33 cellular contexts compared by ENCODE assay signal in genomic region chr11:32562839-32563599, GRCh38. TPM values are rescaled to one million over a fixed set of nuclear protein-coding genes. Genes with fewer than 3 reads are reported as not detected.
DNase-seq lines count a peak whose midpoint lies in the region; ATAC-seq, FAIRE-seq and TF ChIP-seq lines count a peak whose summit lies in the region.
"Had no signal": no experiment of that assay in that cellular context is flagged by ENCODE, and none has a peak within 500 bp of the region (broad histone marks: within the 10 kb centered on the region; RNA-seq: fewer than 3 reads in every experiment).

No MANE protein-coding gene starts in this region.

- peaks cover 31% of the 10 kb centered on the region for H3K4me1 Mint-ChIP-seq in nephron progenitor cell

- peak overlapping the region in 10 of 11 experiments; percentile 6 to 52 (median 28); a peak in 16 of 22 replicates for H3K4me2 ChIP-seq in BLaER1 treated with 17β-estradiol and CSF1 and Interleukin-3, amounts not matched to agents 10 nM and 100 nM
- H3K4me2 ChIP-seq in SK-N-SH = no peak overlapping the region
- H3K4me2 ChIP-seq: A549 had no signal

- H3K36me3 Mint-ChIP-seq in nephron progenitor cell (ENCODE audit: low read depth) = no peaks in the 10 kb centered on the region

- H3K4me1 ChIP-seq in BLaER1 treated with 17β-estradiol and CSF1 and Interleukin-3, amounts not matched to agents 10 nM and 100 nM = peaks cover 0 to 14% (median 13%) of the 10 kb centered on the region in 10 experiments; a peak in 13 of 20 replicates
- H3K4me1 ChIP-seq in SJCRH30 (no peaks in the 10 kb centered on the region), SK-N-SH (ENCODE audit: control insufficient read depth in 1 of 2, insufficient read depth in 2 of 2, low read depth in 1 of 2, low read length in 1 of 2) (no peaks in the 10 kb centered on the region), small intestine (ENCODE audit: control insufficient read depth in 2 of 2, insufficient read depth in 1 of 2, low read depth in 1 of 2, low read length in 1 of 2) (no peaks in the 10 kb centered on the region)
- H3K4me1 ChIP-seq: A549, transverse colon had no signal

- no peak for ATAC-seq in GM18907 (IDR thresholded peaks at IDR 0.05; ENCODE audit: unreplicated experiment)
- ATAC-seq: A549, HCT116, PC-3 had no signal

- H3K27me3 Mint-ChIP-seq in nephron progenitor cell (ENCODE audit: low read depth, poor library complexity) = peaks cover 4% of the 10 kb centered on the region
- H3K27me3 Mint-ChIP-seq: activated B cell treated with CpG ODN at 0.5 μM for 24 hours had no signal

- no peak for TF ChIP-seq EP300 in SK-N-SH (IDR thresholded peaks at IDR 0.05; ENCODE audit: borderline replicate concordance in 1 of 2, low read depth in 1 of 2, low read length in 1 of 2)

- TF ChIP-seq RAD21 in SK-N-SH (IDR thresholded peaks at IDR 0.05; ENCODE audit: low read length) = no peak

- H3K36me3 ChIP-seq in BLaER1 treated with 17β-estradiol and CSF1 and Interleukin-3, amounts not matched to agents 10 nM and 100 nM = no peaks in the 10 kb centered on the region
- H3K36me3 ChIP-seq in SJCRH30 (no peaks in the 10 kb centered on the region), SK-N-SH (replicated peaks in 1 of 2; ENCODE audit: control insufficient read depth in 1 of 2, insufficient read depth in 2 of 2, low read length in 1 of 2) (no peaks in the 10 kb centered on the region), small intestine (ENCODE audit: control insufficient read depth in 2 of 2, insufficient read depth in 2 of 2, low read length in 2 of 2) (no peaks in the 10 kb centered on the region)
- H3K36me3 ChIP-seq: brain microvascular endothelial cell, spleen, transverse colon had no signal

- POLR2A ChIA-PET in SK-N-SH (lab: Yijun Ruan, JAX) = no interaction called here

- no peaks in the 10 kb centered on the region for H3F3A ChIP-seq in SK-N-SH (replicated peaks; ENCODE audit: insufficient read depth)

- no peak overlapping the region for H3K27ac ChIP-seq in BLaER1 treated with 17β-estradiol and CSF1 and Interleukin-3, amounts not matched to agents 10 nM and 100 nM
- H3K27ac ChIP-seq in SJCRH30 = no peak overlapping the region
- H3K27ac ChIP-seq in SK-N-SH (ENCODE audit: low read depth in 2 of 2, low read length in 1 of 2) = no peak overlapping the region
- no peak overlapping the region for H3K27ac ChIP-seq in small intestine (ENCODE audit: low read depth in 1 of 2, low read length in 1 of 2)
- H3K27ac ChIP-seq: A549, brain microvascular endothelial cell, HL-60, transverse colon had no signal

- WGBS in SK-N-SH (ENCODE audit: low lambda C conversion rate) = 72% methylated on average over 10 of the region's 10 CpGs
- WGBS in small intestine, 3 donors = 62 to 83% (median 78%) methylated on average over 10 of the region's 10 CpGs

- CTCF ChIA-PET in SK-N-SH (lab: Yijun Ruan, JAX) = no interaction called here

- DNase-seq in NCI-H187 treated with DMSO at 0.1 percent for 48 hours (lab: John Stamatoyannopoulos, UW) = peak; percentile 40
- peak; percentile 42 for DNase-seq in fibroblast of pulmonary artery (ENCODE audit: low read depth)
- DNase-seq in nephron progenitor cell = peak; percentile 33
- no peak for DNase-seq in SJCRH30
- DNase-seq in SK-N-SH = no peak
- DNase-seq in small intestine = no peak
- DNase-seq: activated B cell treated with CpG ODN at 0.5 μM for 24 hours; activated CD4-positive, alpha-beta T cell treated with anti-CD3 and anti-CD28 coated beads, Interleukin-2, amount 50 U/mL, for 1 hour; activated T-cell treated with anti-CD3 and anti-CD28 coated beads, Interleukin-2, amount 50 U/mL, for 48 hours; brain microvascular endothelial cell; DMS153; effector CD4-positive, alpha-beta T cell; erythroblast; hippocampal formation; Karpas-422; left ventricle myocardium superior; NCI-H146; NCI-H2171; NCI-H510A treated with DMSO at 0.1 percent for 48 hours; PC-3; Right ventricle myocardium superior; spleen; T1000; transverse colon had no signal

- H3K4me3 ChIP-seq in BLaER1 treated with 17β-estradiol and CSF1 and Interleukin-3, amounts not matched to agents 10 nM and 100 nM = no peak overlapping the region
- no peak overlapping the region for H3K4me3 ChIP-seq in fibroblast of pulmonary artery (replicated peaks; ENCODE audit: low read depth, low read length)
- no peak overlapping the region for H3K4me3 ChIP-seq in SJCRH30
- H3K4me3 ChIP-seq in SK-N-SH (ENCODE audit: low read depth in 2 of 2, low read length in 1 of 2) = no peak overlapping the region
- no peak overlapping the region for H3K4me3 ChIP-seq in small intestine (ENCODE audit: low read depth in 1 of 2, low read length in 2 of 2)
- H3K4me3 ChIP-seq: A549, spleen, transverse colon had no signal

- H3K27ac Mint-ChIP-seq in nephron progenitor cell = peak overlapping the region; percentile 93
- H3K27ac Mint-ChIP-seq: activated B cell treated with CpG ODN at 0.5 μM for 24 hours, B cell had no signal

- no peaks in the 10 kb centered on the region for H3K9me3 ChIP-seq in BLaER1 treated with 17β-estradiol and CSF1 and Interleukin-3, amounts not matched to agents 10 nM and 100 nM (replicated peaks in 1 of 11)
- H3K9me3 ChIP-seq in SJCRH30 (replicated peaks) (no peaks in the 10 kb centered on the region), SK-N-SH (no peaks in the 10 kb centered on the region), small intestine (ENCODE audit: control insufficient read depth, low read depth) (no peaks in the 10 kb centered on the region)
- H3K9me3 ChIP-seq: A549, spleen, transverse colon had no signal

- no peak for FAIRE-seq in small intestine (lab: Jason Lieb, UNC)
- FAIRE-seq: A549, colon, frontal cortex, GM18507 had no signal

- no peaks in the 10 kb centered on the region for H3K9me2 ChIP-seq in SK-N-SH

- no peaks in the 10 kb centered on the region for H3K27me3 ChIP-seq in BLaER1 treated with 17β-estradiol and CSF1 and Interleukin-3, amounts not matched to agents 10 nM and 100 nM
- H3K27me3 ChIP-seq in SJCRH30 = no peaks in the 10 kb centered on the region
- no peaks in the 10 kb centered on the region; the same call in 1 of the 2 replicates for H3K27me3 ChIP-seq in SK-N-SH (ENCODE audit: insufficient read depth)
- H3K27me3 ChIP-seq in small intestine (ENCODE audit: control insufficient read depth in 2 of 2, insufficient read depth in 2 of 2, low read length in 2 of 2) = peaks cover 0 to 2% of the 10 kb centered on the region in 2 donors
- H3K27me3 ChIP-seq: brain microvascular endothelial cell, spleen, transverse colon had no signal

- TF ChIP-seq CTCF in fibroblast of pulmonary artery (IDR thresholded peaks at IDR 0.05; ENCODE audit: low read length, missing control alignments) (no peak), nephron progenitor cell (IDR thresholded peaks at IDR 0.05) (no peak), SK-N-SH (IDR thresholded peaks at IDR 0.05) (no peak)

- no peaks in the 10 kb centered on the region for H4K20me1 ChIP-seq in BLaER1 treated with 17β-estradiol and CSF1 and Interleukin-3, amounts not matched to agents 10 nM and 100 nM
- H4K20me1 ChIP-seq in SK-N-SH (ENCODE audit: insufficient read depth) = no peaks in the 10 kb centered on the region

- peak overlapping the region; percentile 5 for H3K4me3 Mint-ChIP-seq in nephron progenitor cell
- H3K4me3 Mint-ChIP-seq: activated B cell treated with CpG ODN at 0.5 μM for 24 hours, B cell had no signal

- H3K79me2 ChIP-seq in SK-N-SH (ENCODE audit: insufficient read depth) = no peaks in the 10 kb centered on the region

- no peak overlapping the region for H3K9ac ChIP-seq in BLaER1 treated with 17β-estradiol and CSF1 and Interleukin-3, amounts not matched to agents 10 nM and 100 nM
- H3K9ac ChIP-seq in SK-N-SH = no peak overlapping the region

- H2AFZ ChIP-seq in SK-N-SH (ENCODE audit: low read depth) = no peak overlapping the region

- H3K9me3 Mint-ChIP-seq in nephron progenitor cell = peaks cover 4% of the 10 kb centered on the region
- H3K9me3 Mint-ChIP-seq: activated B cell treated with CpG ODN at 0.5 μM for 24 hours had no signal

TF ChIP-seq in SK-N-SH, 30 proteins besides CTCF, POLR2A, EP300 and RAD21:
- TF ChIP-seq IRF3 (IDR thresholded peaks at IDR 0.05; ENCODE audit: low read depth, low read length) = no peak
- no peak for TF ChIP-seq FOSL2 (IDR thresholded peaks at IDR 0.05; ENCODE audit: borderline replicate concordance, low read depth)
- no peak for TF ChIP-seq CHD2 (IDR thresholded peaks at IDR 0.05; ENCODE audit: low read length, partially characterized antibody)
- no peak for TF ChIP-seq RCOR1 (IDR thresholded peaks at IDR 0.05; ENCODE audit: low read length)
- no peak for TF ChIP-seq NRF1 (IDR thresholded peaks at IDR 0.05; ENCODE audit: low read depth, low read length)
- TF ChIP-seq POLR2AphosphoS5 (IDR thresholded peaks at IDR 0.05; ENCODE audit: low read depth, low read length) = no peak
- TF ChIP-seq FOXM1 (IDR thresholded peaks at IDR 0.05; ENCODE audit: low read depth) = no peak
- no peak for TF ChIP-seq USF1 (IDR thresholded peaks at IDR 0.05; ENCODE audit: borderline replicate concordance, low read depth)
- no peak for TF ChIP-seq RFX5 (IDR thresholded peaks at IDR 0.05; ENCODE audit: low read length)

RNA-seq across cellular contexts. Expression of gene EIF3M, which starts 20.6 kb away (rescaled TPM):
- total RNA-seq in SJCRH30 (2014; rRNA removed; shearing (Covaris generic)) = 659 and 662 TPM in 2 replicates
- polyA plus RNA-seq in SK-N-SH (2012; rRNA removed) (359 and 384 TPM in 2 replicates), small intestine (100 to 1,000 TPM; 185 to 311 (median 277) TPM)
- polyA plus RNA-seq in SK-N-SH (2012; cell fraction: cytosol; rRNA removed) = 526 and 724 TPM in 2 replicates
- polyA plus RNA-seq in SK-N-SH (2012; cell fraction: nucleus; rRNA removed) = 162 and 278 TPM in 2 replicates

Comparison
In these comparisons a context has a peak if more than half of its experiments do, and no peak if none do; other contexts are left out.
1. DNase-seq: peak in NCI-H187 treated with DMSO at 0.1 percent for 48 hours (single experiment), fibroblast of pulmonary artery (single experiment) and nephron progenitor cell (single experiment); none in SJCRH30 (0 of 2), SK-N-SH (single experiment) and small intestine (single experiment).